In the genomic region with DNA sequence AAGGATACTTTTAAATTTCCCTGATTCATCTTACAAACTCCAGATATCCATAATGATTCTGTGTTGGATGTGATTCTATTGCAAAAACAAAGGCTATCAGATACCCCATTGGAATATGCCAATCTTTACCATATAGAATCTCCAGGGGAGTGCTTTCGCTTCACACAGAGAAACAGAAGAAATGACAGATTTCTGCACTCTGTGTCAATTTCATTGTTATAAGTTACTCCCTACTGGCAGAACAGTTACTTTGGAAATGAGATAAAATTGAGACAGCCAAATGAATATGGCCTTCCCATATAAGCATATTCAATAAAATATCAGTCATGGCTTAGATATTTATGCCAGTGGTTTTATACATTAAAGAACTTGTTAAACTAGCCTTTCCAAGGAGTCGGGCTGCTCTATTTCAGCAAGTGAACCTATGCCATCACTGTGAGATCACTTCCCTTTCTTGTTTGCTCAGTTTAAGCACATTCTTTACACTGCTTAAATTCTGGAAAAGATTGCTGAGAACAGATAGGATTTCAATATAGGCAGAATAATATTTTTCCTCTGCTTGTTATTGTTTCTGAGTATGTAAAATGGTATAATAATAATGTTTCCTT, we compare ENCODE assay signal across 37 cellular contexts.
"Had no signal": no experiment of that assay in that cellular context is flagged by ENCODE, and none has a peak within 500 bp of the region (broad histone marks: within the 10 kb centered on the region; RNA-seq: fewer than 3 reads in every experiment).

No MANE protein-coding gene starts in this region.

- H3K79me2 ChIP-seq: parathyroid adenoma had no signal

- ATAC-seq: activated T-cell treated with anti-CD3 and anti-CD28 coated beads, Interleukin-2, amount 50 U/mL, for 4 hours; activated T-helper 17 cell treated with anti-CD3 and anti-CD28 coated beads, Interleukin-2, amount 50 U/mL, for 72 hours; body of pancreas; effector memory CD8-positive, alpha-beta T cell; gastroesophageal sphincter; left colon; psoas muscle; stimulated activated memory B cell treated with anti-CD40 and anti-IgM and Interleukin-4, amounts not matched to agents 10 μg/mL and 1 μg/mL and 100 μg/mL, for 72 hours; upper lobe of right lung had no signal

- H3K9me3 Mint-ChIP-seq: activated CD4-positive, alpha-beta memory T cell treated with anti-CD3 and anti-CD28 coated beads, Interleukin-2, amount 10 ng/mL, durations not matched to agents 7 days and 5 days; activated CD4-positive, alpha-beta T cell treated with anti-CD3 and anti-CD28 coated beads, Interleukin-2, amount 10 ng/mL, durations not matched to agents 7 days and 5 days; nephron progenitor cell; T-helper 1 cell treated with Interleukin-12 subunit alpha and Interleukin-12 subunit beta and Interleukin-4 antibody, amounts not matched to agents 30 μg/mL and 1 μg/mL, for 36 hours had no signal

- H3K36me3 ChIP-seq: cardiac muscle cell, esophagus squamous epithelium, gastroesophageal sphincter, sigmoid colon, stomach, thyroid gland, upper lobe of right lung, WERI-Rb-1 had no signal

- H3K4me1 Mint-ChIP-seq: activated CD4-positive, alpha-beta memory T cell treated with anti-CD3 and anti-CD28 coated beads, Interleukin-2, amount 10 ng/mL, durations not matched to agents 7 days and 5 days; activated CD4-positive, alpha-beta T cell treated with anti-CD3 and anti-CD28 coated beads, Interleukin-2, amount 10 ng/mL, durations not matched to agents 7 days and 5 days; activated naive CD4-positive, alpha-beta T cell treated with anti-CD3 and anti-CD28 coated beads, Interleukin-2, amount 50 U/mL, for 24 hours; activated T-helper 17 cell treated with anti-CD3 and anti-CD28 coated beads, Interleukin-2, amount 50 U/mL, for 72 hours; mesothelial cell of epicardium; naive B cell; nephron progenitor cell; stimulated activated memory B cell treated with anti-CD40 and anti-IgM and Interleukin-4, amounts not matched to agents 10 μg/mL and 1 μg/mL and 100 μg/mL, for 72 hours had no signal

- H3K9me3 ChIP-seq: body of pancreas, esophagus squamous epithelium, gastroesophageal sphincter, psoas muscle, sigmoid colon, thyroid gland, upper lobe of right lung had no signal

- H3K4me3 Mint-ChIP-seq: activated CD4-positive, alpha-beta memory T cell treated with anti-CD3 and anti-CD28 coated beads, Interleukin-2, amount 10 ng/mL, durations not matched to agents 7 days and 5 days; activated CD4-positive, alpha-beta T cell treated with anti-CD3 and anti-CD28 coated beads, Interleukin-2, amount 10 ng/mL, durations not matched to agents 7 days and 5 days; activated naive CD4-positive, alpha-beta T cell treated with anti-CD3 and anti-CD28 coated beads, Interleukin-2, amount 50 U/mL, for 24 hours; activated T-cell treated with anti-CD3 and anti-CD28 coated beads, Interleukin-2, amount 50 U/mL, for 4 hours; activated T-helper 17 cell treated with anti-CD3 and anti-CD28 coated beads, Interleukin-2, amount 50 U/mL, for 72 hours; effector memory CD8-positive, alpha-beta T cell; mesothelial cell of epicardium; naive B cell; nephron progenitor cell; stimulated activated memory B cell treated with anti-CD40 and anti-IgM and Interleukin-4, amounts not matched to agents 10 μg/mL and 1 μg/mL and 100 μg/mL, for 72 hours; T-helper 1 cell treated with Interleukin-12 subunit alpha and Interleukin-12 subunit beta and Interleukin-4 antibody, amounts not matched to agents 30 μg/mL and 1 μg/mL, for 36 hours had no signal

- H3K27me3 ChIP-seq: body of pancreas, cardiac muscle cell, esophagus squamous epithelium, gastroesophageal sphincter, sigmoid colon, stomach, thyroid gland, upper lobe of right lung had no signal

- H3K27ac ChIP-seq: body of pancreas, cardiac muscle cell, coronary artery, esophagus squamous epithelium, gastroesophageal sphincter, parathyroid adenoma, psoas muscle, sigmoid colon, stomach, thyroid gland, upper lobe of right lung, WERI-Rb-1 had no signal

- DNase-seq: activated CD4-positive, alpha-beta memory T cell treated with anti-CD3 and anti-CD28 coated beads, Interleukin-2, amount 10 ng/mL, durations not matched to agents 7 days and 5 days; activated CD4-positive, alpha-beta T cell treated with anti-CD3 and anti-CD28 coated beads, Interleukin-2, amount 10 ng/mL, durations not matched to agents 7 days and 5 days; activated CD4-positive, CD25-positive, alpha-beta regulatory T cell treated with anti-CD3 and anti-CD28 coated beads, Interleukin-2, amount 50 U/mL, for 72 hours; activated CD8-positive, alpha-beta memory T cell treated with anti-CD3 and anti-CD28 coated beads, Interleukin-2, amount 50 U/mL, for 48 hours; activated gamma-delta T cell treated with Interleukin-2 at 50 U/mL for 16 hours; activated T-cell treated with anti-CD3 and anti-CD28 coated beads, Interleukin-2, amount 50 U/mL, for 4 hours; anterior cingulate cortex; body of pancreas; cerebellar nuclear complex; effector memory CD8-positive, alpha-beta T cell; esophagus squamous epithelium; head of caudate nucleus; hippocampal formation; kidney; left colon; naive B cell; nephron progenitor cell; nucleus accumbens; psoas muscle; sigmoid colon; small intestine; stimulated activated CD4-positive, alpha-beta T cell treated with anti-CD3 and anti-CD28 coated beads, Interleukin-4, amount 100 ng/mL, for 4 hours; stimulated activated CD8-positive, alpha-beta memory T cell treated with anti-CD3 and anti-CD28 coated beads, Interleukin-4, amount 100 ng/mL, for 48 hours; stomach; T1000; thyroid gland; upper lobe of right lung; WERI-Rb-1 had no signal

- H3K4me3 ChIP-seq: body of pancreas, cardiac muscle cell, coronary artery, esophagus squamous epithelium, gastroesophageal sphincter, psoas muscle, sigmoid colon, stomach, thyroid gland, upper lobe of right lung had no signal

- H3K36me3 Mint-ChIP-seq: activated naive CD4-positive, alpha-beta T cell treated with anti-CD3 and anti-CD28 coated beads, Interleukin-2, amount 50 U/mL, for 24 hours; mesothelial cell of epicardium; naive B cell; stimulated activated memory B cell treated with anti-CD40 and anti-IgM and Interleukin-4, amounts not matched to agents 10 μg/mL and 1 μg/mL and 100 μg/mL, for 72 hours had no signal

- H3K4me1 ChIP-seq: body of pancreas, esophagus squamous epithelium, gastroesophageal sphincter, parathyroid adenoma, psoas muscle, sigmoid colon, stomach, thyroid gland, upper lobe of right lung had no signal

- H2AFZ ChIP-seq: parathyroid adenoma had no signal

- H3K27me3 Mint-ChIP-seq: activated CD4-positive, alpha-beta memory T cell treated with anti-CD3 and anti-CD28 coated beads, Interleukin-2, amount 10 ng/mL, durations not matched to agents 7 days and 5 days; activated CD4-positive, alpha-beta T cell treated with anti-CD3 and anti-CD28 coated beads, Interleukin-2, amount 10 ng/mL, durations not matched to agents 7 days and 5 days; activated naive CD4-positive, alpha-beta T cell treated with anti-CD3 and anti-CD28 coated beads, Interleukin-2, amount 50 U/mL, for 24 hours; activated T-helper 17 cell treated with anti-CD3 and anti-CD28 coated beads, Interleukin-2, amount 50 U/mL, for 72 hours; effector memory CD8-positive, alpha-beta T cell; naive B cell; stimulated activated memory B cell treated with anti-CD40 and anti-IgM and Interleukin-4, amounts not matched to agents 10 μg/mL and 1 μg/mL and 100 μg/mL, for 72 hours had no signal

- H3K9ac ChIP-seq: parathyroid adenoma had no signal

- H3K27ac Mint-ChIP-seq: activated CD4-positive, alpha-beta memory T cell treated with anti-CD3 and anti-CD28 coated beads, Interleukin-2, amount 10 ng/mL, durations not matched to agents 7 days and 5 days; activated CD4-positive, alpha-beta T cell treated with anti-CD3 and anti-CD28 coated beads, Interleukin-2, amount 10 ng/mL, durations not matched to agents 7 days and 5 days; activated naive CD4-positive, alpha-beta T cell treated with anti-CD3 and anti-CD28 coated beads, Interleukin-2, amount 50 U/mL, for 24 hours; activated T-helper 17 cell treated with anti-CD3 and anti-CD28 coated beads, Interleukin-2, amount 50 U/mL, for 72 hours; effector memory CD8-positive, alpha-beta T cell; mesothelial cell of epicardium; naive B cell; nephron progenitor cell; stimulated activated memory B cell treated with anti-CD40 and anti-IgM and Interleukin-4, amounts not matched to agents 10 μg/mL and 1 μg/mL and 100 μg/mL, for 72 hours; T-helper 1 cell treated with Interleukin-12 subunit alpha and Interleukin-12 subunit beta and Interleukin-4 antibody, amounts not matched to agents 30 μg/mL and 1 μg/mL, for 36 hours had no signal
